Comparison of ENCODE assay signal across 12 cellular contexts in the genomic region with DNA sequence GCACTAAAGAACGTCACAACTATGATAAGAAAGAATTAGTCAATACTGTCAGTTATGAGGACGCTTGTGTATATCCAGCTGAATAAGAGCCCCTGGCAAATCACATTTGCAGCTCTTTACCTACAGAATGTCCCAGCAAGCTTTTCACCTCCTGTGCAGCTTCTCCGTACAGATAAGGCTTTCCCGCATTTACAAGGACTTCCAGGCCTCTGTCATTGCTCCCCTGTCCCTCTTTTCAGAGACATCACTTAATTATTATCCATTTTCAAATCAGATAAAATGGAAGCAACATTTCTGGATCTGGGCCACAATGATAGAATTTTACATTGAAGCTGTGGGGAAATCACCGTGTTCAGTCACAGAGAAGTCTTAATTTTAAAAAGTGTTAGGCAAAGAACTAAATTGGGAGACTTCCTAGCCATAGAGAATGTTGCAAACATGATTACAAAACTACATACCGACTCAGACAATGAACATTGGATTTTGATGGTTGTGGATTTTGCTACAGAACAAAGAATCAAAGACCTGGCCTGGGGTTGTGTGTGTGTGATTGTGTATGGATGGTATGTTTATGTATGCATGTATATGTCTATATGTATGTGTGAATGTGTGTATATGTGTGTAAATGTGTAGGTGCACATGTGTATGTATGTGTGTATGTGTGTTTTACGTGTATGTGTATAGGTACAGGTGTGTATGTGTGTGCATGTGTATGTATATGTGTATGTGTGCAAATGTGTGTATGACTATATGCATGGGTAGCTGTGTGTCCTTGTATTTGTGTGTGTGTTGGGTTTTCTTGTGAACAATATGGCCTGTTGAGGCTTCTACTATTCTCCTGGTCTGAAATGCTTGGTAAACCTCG. TPM values are rescaled to one million over a fixed set of nuclear protein-coding genes. Genes with fewer than 3 reads are reported as not detected.
DNase-seq lines count a peak whose midpoint lies in the region; ATAC-seq, FAIRE-seq and TF ChIP-seq lines count a peak whose summit lies in the region.
"Had no signal": no experiment of that assay in that cellular context is flagged by ENCODE, and none has a peak within 500 bp of the region (broad histone marks: within the 10 kb centered on the region; RNA-seq: fewer than 3 reads in every experiment).

No MANE protein-coding gene starts in this region.

- intact Hi-C loops in posterior vena cava (cut with DNase I) = no loop called here

- DNase-seq in HTR-8/SVneo (ENCODE audit: insufficient read length, low spot score) (no peak), coronary artery (ENCODE audit: low spot score) (no peak), posterior vena cava (ENCODE audit: low spot score) (peak; percentile 1), NCI-H2107 treated with DMSO at 0.1 percent for 48 hours (lab: John Stamatoyannopoulos, UW; ENCODE audit: unreplicated experiment) (no peak)
- no peak for DNase-seq in activated CD4-positive, alpha-beta T cell treated with anti-CD3 and anti-CD28 coated beads for 4 hours
- DNase-seq: NCI-H146 had no signal

- H3K27ac ChIP-seq in 22Rv1 (0 out of 2 replicates have a peak overlapping the region, but pooled peaks have one; percentile 15), coronary artery (peak overlapping the region; percentile 65 to 83)
- H3K27ac ChIP-seq: neural progenitor cell had no signal

- TF ChIP-seq CTCF in 22Rv1 (IDR thresholded peaks at IDR 0.05) (no peak), coronary artery (IDR thresholded peaks at IDR 0.05) (no peak)

- no peak for ATAC-seq in GM21360 (IDR thresholded peaks at IDR 0.05; ENCODE audit: unreplicated experiment)
- no peak for ATAC-seq in HG03442 (IDR thresholded peaks at IDR 0.05; ENCODE audit: unreplicated experiment)

- FAIRE-seq in HTR-8/SVneo (lab: Jason Lieb, UNC) = peak; percentile 89
- FAIRE-seq: RCC 7860 had no signal

- H3K4me3 ChIP-seq in coronary artery = no peak overlapping the region
- H3K4me3 ChIP-seq: lung, neural progenitor cell had no signal

RNA-seq across cellular contexts. Expression of a gene that starts 41.5 kb away (rescaled TPM):
- total RNA-seq in posterior vena cava = 100 to 1,000 TPM; 107 to 216 TPM
